In the genomic region with DNA sequence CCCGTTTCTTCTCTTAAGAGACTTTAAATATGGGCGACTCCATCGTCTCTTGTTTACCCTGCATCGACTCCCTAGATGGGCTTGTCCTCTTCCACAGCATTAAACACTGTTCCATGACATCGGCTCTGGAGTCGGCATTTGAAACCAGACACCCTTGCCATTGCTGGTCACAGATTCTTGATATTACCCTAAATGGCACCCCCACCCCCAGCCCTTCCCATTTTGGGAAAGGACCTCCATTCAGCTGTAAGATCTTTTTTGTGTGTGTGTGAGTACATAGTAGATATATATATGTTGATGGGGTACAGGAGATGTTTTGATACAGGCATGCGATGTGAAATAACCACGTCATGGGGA, we compare ENCODE assay signal across 16 cellular contexts. TPM values are rescaled to one million over a fixed set of nuclear protein-coding genes. Genes with fewer than 3 reads are reported as not detected.
DNase-seq lines count a peak whose midpoint lies in the region; ATAC-seq and TF ChIP-seq lines count a peak whose summit lies in the region.
"Had no signal": no experiment of that assay in that cellular context is flagged by ENCODE, and none has a peak within 500 bp of the region (broad histone marks: within the 10 kb centered on the region; RNA-seq: fewer than 3 reads in every experiment).

No MANE protein-coding gene starts in this region.

- H3K4me3 Mint-ChIP-seq in endothelial cell (ENCODE audit: unreplicated experiment) (no peak overlapping the region), type B pancreatic cell (no peak overlapping the region), immature natural killer cell (no peak overlapping the region)
- H3K4me3 Mint-ChIP-seq: CD14-positive monocyte had no signal

- H3K9me3 Mint-ChIP-seq in endothelial cell (ENCODE audit: unreplicated experiment) (no peaks in the 10 kb centered on the region), type B pancreatic cell (no peaks in the 10 kb centered on the region), immature natural killer cell (no peaks in the 10 kb centered on the region)
- H3K9me3 Mint-ChIP-seq: activated T-helper 2 cell treated with anti-CD3 and anti-CD28 coated beads, Interferon-gamma antibody, Interleukin-2, Interleukin-4, amounts not matched to agents 10 μg/mL and 5 μg/mL and 100 μg/mL, durations not matched to agents 14 hours and 24 hours and 36 hours had no signal

- intact Hi-C loops in posterior vena cava (cut with DNase I), result no loop called here

- ATAC-seq in HG03175 (IDR thresholded peaks at IDR 0.05; ENCODE audit: unreplicated experiment), result no peak
- ATAC-seq in HG02763 (IDR thresholded peaks at IDR 0.05; ENCODE audit: unreplicated experiment), result no peak

- DNase-seq in activated effector memory CD4-positive, alpha-beta T cell treated with anti-CD3 and anti-CD28 coated beads, Interleukin-2, amount 50 U/mL, for 16 hours, result peak; percentile 5
- no peak for DNase-seq in activated effector memory CD4-positive, alpha-beta T cell treated with Interleukin-2 at 50 U/mL for 16 hours
- DNase-seq in endothelial cell (ENCODE audit: low spot score), result peak; percentile 0
- DNase-seq in posterior vena cava (ENCODE audit: low spot score), result peak; percentile 22
- peak; percentile 29 for DNase-seq in type B pancreatic cell (ENCODE audit: extremely low spot score, unreplicated experiment)
- no peak for DNase-seq in immature natural killer cell
- DNase-seq: mesenchymal stem cell; naive B cell; NCI-H1417; NCI-H524; stimulated activated naive CD4-positive, alpha-beta T cell treated with Interleukin-2 at 50 U/mL for 16 hours; T1000 had no signal

- H3K4me1 Mint-ChIP-seq in endothelial cell (ENCODE audit: unreplicated experiment), result peaks cover 4% of the 10 kb centered on the region
- H3K4me1 Mint-ChIP-seq in type B pancreatic cell (ENCODE audit: unreplicated experiment), result peaks cover 11% of the 10 kb centered on the region
- H3K4me1 Mint-ChIP-seq in immature natural killer cell, result no peaks in the 10 kb centered on the region
- H3K4me1 Mint-ChIP-seq: CD14-positive monocyte, naive B cell had no signal

- H3K36me3 Mint-ChIP-seq in endothelial cell (ENCODE audit: low read depth, unreplicated experiment) (no peaks in the 10 kb centered on the region), type B pancreatic cell (no peaks in the 10 kb centered on the region), immature natural killer cell (no peaks in the 10 kb centered on the region)
- H3K36me3 Mint-ChIP-seq: CD14-positive monocyte had no signal

- no peak for TF ChIP-seq CTCF in endothelial cell (IDR thresholded peaks at IDR 0.05; ENCODE audit: unreplicated experiment)
- TF ChIP-seq CTCF in type B pancreatic cell (conservative IDR thresholded peaks at IDR 0.05), result no peak

- H3K27me3 Mint-ChIP-seq in endothelial cell (ENCODE audit: unreplicated experiment) (no peaks in the 10 kb centered on the region), type B pancreatic cell (peaks cover 23% of the 10 kb centered on the region), immature natural killer cell (ENCODE audit: low read depth in 3 of 3) (peaks cover 3 to 10% (median 5%) of the 10 kb centered on the region in 3 donors)

- H3K27ac Mint-ChIP-seq in endothelial cell (ENCODE audit: unreplicated experiment), result no peak overlapping the region
- no peak overlapping the region for H3K27ac Mint-ChIP-seq in type B pancreatic cell
- no peak overlapping the region for H3K27ac Mint-ChIP-seq in immature natural killer cell
- H3K27ac Mint-ChIP-seq: activated T-helper 2 cell treated with anti-CD3 and anti-CD28 coated beads, Interferon-gamma antibody, Interleukin-2, Interleukin-4, amounts not matched to agents 10 μg/mL and 5 μg/mL and 100 μg/mL, durations not matched to agents 14 hours and 24 hours and 36 hours; CD14-positive monocyte had no signal

RNA-seq across cellular contexts. Expression of a gene that starts 51.1 kb away (rescaled TPM):
- total RNA-seq in endothelial cell (ENCODE audit: unreplicated experiment), result 74.1 TPM
- 100 to 1,000 TPM in 1 of 2 donors, 10 to 100 TPM in 1; 85.2 to 114 TPM for total RNA-seq in posterior vena cava
- 38.4 and 52.3 TPM in 2 replicates for total RNA-seq in type B pancreatic cell (ENCODE audit: low replicate concordance)
- not detected for polyA plus RNA-seq in immature natural killer cell

Comparison
In these comparisons a context has a peak if more than half of its experiments do, and no peak if none do; other contexts are left out.
1. DNase-seq: peak in activated effector memory CD4-positive, alpha-beta T cell treated with anti-CD3 and anti-CD28 coated beads, Interleukin-2, amount 50 U/mL, for 16 hours (single experiment), endothelial cell (single experiment), posterior vena cava (single experiment) and type B pancreatic cell (single experiment); none in activated effector memory CD4-positive, alpha-beta T cell treated with Interleukin-2 at 50 U/mL for 16 hours (single experiment) and immature natural killer cell (0 of 3).